Comparison of ENCODE assay signal across 9 cellular contexts in the genomic region with DNA sequence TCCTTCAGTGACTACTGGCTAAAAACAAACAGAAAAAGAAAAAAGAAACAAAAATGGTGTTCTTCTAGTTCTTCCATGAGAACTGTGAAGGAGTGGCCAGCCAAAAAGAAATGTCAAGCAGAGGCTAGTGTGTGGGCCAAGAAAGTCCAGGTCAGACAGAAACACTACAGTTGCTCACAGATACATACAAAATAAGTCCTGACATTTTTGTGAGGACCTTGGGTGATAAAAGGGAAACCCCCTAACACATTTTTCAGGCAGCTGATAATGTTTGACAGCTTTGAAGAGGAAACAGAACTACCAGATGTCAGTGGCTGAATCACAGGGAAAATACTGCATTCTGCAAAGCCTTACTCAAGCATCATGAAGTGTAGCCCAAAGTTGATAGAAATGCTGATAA. TPM values are rescaled to one million over a fixed set of nuclear protein-coding genes. Genes with fewer than 3 reads are reported as not detected.
DNase-seq lines count a peak whose midpoint lies in the region; ATAC-seq and TF ChIP-seq lines count a peak whose summit lies in the region.
"Had no signal": no experiment of that assay in that cellular context is flagged by ENCODE, and none has a peak within 500 bp of the region (broad histone marks: within the 10 kb centered on the region; RNA-seq: fewer than 3 reads in every experiment).

No MANE protein-coding gene starts in this region.

- no peak for TF ChIP-seq CTCF in left lung (IDR thresholded peaks at IDR 0.05)

- peaks cover 23 to 61% of the 10 kb centered on the region in 2 donors for H3K4me1 ChIP-seq in left lung

- intact Hi-C loops in left lung (cut with DNase I), result no loop called here

- no peak overlapping the region for H3K4me3 ChIP-seq in left lung

- H3K27ac ChIP-seq in left lung, result peak overlapping the region; percentile 4 to 63

- H3K9me3 ChIP-seq in left lung, result no peaks in the 10 kb centered on the region

- H3K36me3 ChIP-seq in left lung, result no peaks in the 10 kb centered on the region

- ATAC-seq in GM21526 (IDR thresholded peaks at IDR 0.05; ENCODE audit: low FRiP score, unreplicated experiment) (peak; percentile 46), left lung (no peak), HG03442 (IDR thresholded peaks at IDR 0.05; ENCODE audit: unreplicated experiment) (no peak)
- ATAC-seq: Panc1 had no signal

- H3K27me3 ChIP-seq in left lung, result no peaks in the 10 kb centered on the region

- DNase-seq in EH (ENCODE audit: low read depth), result peak; percentile 14
- peak; percentile 33 for DNase-seq in RPMI7951 (ENCODE audit: low read depth)
- no peak for DNase-seq in left lung
- DNase-seq in DMS153 treated with DMSO at 0.1 percent for 48 hours (lab: John Stamatoyannopoulos, UW; ENCODE audit: unreplicated experiment), result no peak
- DNase-seq in NCI-H2171 treated with DMSO at 0.1 percent for 48 hours (lab: John Stamatoyannopoulos, UW), result no peak
- no peak for DNase-seq in HuH-7 (ENCODE audit: low spot score)

RNA-seq across cellular contexts. Expression of gene ARHGAP25, which starts 28.1 kb away (rescaled TPM):
- 0.12 TPM in 1 of 2 replicates, not detected in the other for total RNA-seq in RPMI7951 (2014; rRNA removed; shearing (Covaris generic))
- 10 to 100 TPM; 16.5 to 43.5 TPM for total RNA-seq in left lung

Comparison
In these comparisons a context has a peak if more than half of its experiments do, and no peak if none do; other contexts are left out.
1. DNase-seq: peak in EH (single experiment) and RPMI7951 (single experiment); none in left lung (0 of 2), DMS153 treated with DMSO at 0.1 percent for 48 hours (single experiment), NCI-H2171 treated with DMSO at 0.1 percent for 48 hours (single experiment) and HuH-7 (single experiment).
2. RNA of gene ARHGAP25, which starts 28.1 kb away (total RNA-seq): 16.5 to 43.5 TPM in left lung; 0.12 TPM in RPMI7951; every median in the first group is over 10 times any median in the second.